ENCODE assay signal across 29 cellular contexts in the genomic region with DNA sequence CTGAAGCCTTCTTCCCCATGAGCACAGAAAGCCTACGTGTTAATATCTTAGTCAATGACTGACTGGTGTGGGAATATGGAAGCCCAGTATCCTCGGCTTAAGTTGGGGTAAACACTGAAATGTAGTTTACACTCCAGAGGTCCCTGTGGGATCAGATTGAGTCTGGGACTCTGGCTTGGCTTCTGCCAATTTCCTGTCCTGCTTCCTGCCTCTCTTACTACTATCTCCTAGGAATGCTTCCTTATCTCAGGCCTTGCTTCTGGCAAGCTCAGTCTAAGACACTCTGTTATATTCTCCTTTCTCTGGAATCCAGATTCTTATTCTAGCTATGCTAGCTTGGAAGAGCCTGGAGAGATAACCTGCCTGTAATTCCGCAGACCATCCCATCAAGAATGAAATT.
A peak's percentile ranks its signal among the peaks of the same experiment; 100 is the strongest.
DNase-seq lines count a peak whose midpoint lies in the region; ATAC-seq and TF ChIP-seq lines count a peak whose summit lies in the region.
"Had no signal": no experiment of that assay in that cellular context is flagged by ENCODE, and none has a peak within 500 bp of the region (broad histone marks: within the 10 kb centered on the region; RNA-seq: fewer than 3 reads in every experiment).

No MANE protein-coding gene starts in this region.

- H3K4me3 Mint-ChIP-seq in endothelial cell (ENCODE audit: unreplicated experiment) = no peak overlapping the region
- H3K4me3 Mint-ChIP-seq: activated CD8-positive, alpha-beta memory T cell treated with anti-CD3 and anti-CD28 coated beads, Interleukin-2, amount 10 ng/mL, durations not matched to agents 7 days and 5 days; activated T-cell treated with anti-CD3 and anti-CD28 coated beads, Interleukin-2, amount 50 U/mL, for 72 hours; CD8-positive, alpha-beta T cell; IgD-negative memory B cell; memory B cell; stimulated activated naive CD8-positive, alpha-beta T cell treated with anti-CD3 and anti-CD28 coated beads, Interleukin-15, Interleukin-2, amounts not matched to agents 100 ng/mL and 50 ng/mL, for 24 hours had no signal

- H3K27ac ChIP-seq in uterus (peak overlapping the region; percentile 6 to 37), spleen (no peak overlapping the region)
- H3K27ac ChIP-seq: breast epithelium, esophagus muscularis mucosa, PC-9, psoas muscle, thyroid gland had no signal

- peak overlapping the region; percentile 70 for H3K27ac Mint-ChIP-seq in endothelial cell (ENCODE audit: unreplicated experiment)
- H3K27ac Mint-ChIP-seq: activated CD8-positive, alpha-beta memory T cell treated with anti-CD3 and anti-CD28 coated beads, Interleukin-2, amount 10 ng/mL, durations not matched to agents 7 days and 5 days; activated T-cell treated with anti-CD3 and anti-CD28 coated beads, Interleukin-2, amount 50 U/mL, for 72 hours; CD8-positive, alpha-beta T cell; IgD-negative memory B cell; memory B cell; stimulated activated naive CD8-positive, alpha-beta T cell treated with anti-CD3 and anti-CD28 coated beads, Interleukin-15, Interleukin-2, amounts not matched to agents 100 ng/mL and 50 ng/mL, for 24 hours had no signal

- no peak overlapping the region for H3K4me3 ChIP-seq in uterus
- no peak overlapping the region for H3K4me3 ChIP-seq in spleen
- H3K4me3 ChIP-seq: breast epithelium, esophagus muscularis mucosa, PC-9, psoas muscle, thyroid gland had no signal

- H3K9me3 ChIP-seq in uterus (no peaks in the 10 kb centered on the region), spleen (peaks cover 0 to 6% (median 0%) of the 10 kb centered on the region in 8 donors)
- H3K9me3 ChIP-seq: breast epithelium, esophagus muscularis mucosa, psoas muscle, thyroid gland had no signal

- peaks cover 16% of the 10 kb centered on the region for H3K4me1 Mint-ChIP-seq in endothelial cell (ENCODE audit: unreplicated experiment)
- H3K4me1 Mint-ChIP-seq: activated CD8-positive, alpha-beta memory T cell treated with anti-CD3 and anti-CD28 coated beads, Interleukin-2, amount 10 ng/mL, durations not matched to agents 7 days and 5 days; IgD-negative memory B cell; memory B cell had no signal

- H3K4me1 ChIP-seq in uterus (peaks cover 0 to 2% of the 10 kb centered on the region in 2 donors), spleen (no peaks in the 10 kb centered on the region)
- H3K4me1 ChIP-seq: breast epithelium, psoas muscle, thyroid gland had no signal

- TF ChIP-seq POLR2A in uterus (IDR thresholded peaks at IDR 0.05) (no peak), spleen (IDR thresholded peaks at IDR 0.05) (no peak)

- ATAC-seq in Right ventricle myocardium superior (ENCODE audit: poor library complexity) = peak; percentile 79
- ATAC-seq: activated CD8-positive, alpha-beta memory T cell treated with anti-CD3 and anti-CD28 coated beads, Interleukin-2, amount 10 ng/mL, durations not matched to agents 7 days and 5 days; activated T-cell treated with anti-CD3 and anti-CD28 coated beads, Interleukin-2, amount 50 U/mL, for 72 hours; CD8-positive, alpha-beta T cell; psoas muscle had no signal

- no peaks in the 10 kb centered on the region for H3K36me3 Mint-ChIP-seq in endothelial cell (ENCODE audit: low read depth, unreplicated experiment)
- H3K36me3 Mint-ChIP-seq: activated CD8-positive, alpha-beta memory T cell treated with anti-CD3 and anti-CD28 coated beads, Interleukin-2, amount 10 ng/mL, durations not matched to agents 7 days and 5 days; CD8-positive, alpha-beta T cell; IgD-negative memory B cell; memory B cell had no signal

- TF ChIP-seq CTCF in endothelial cell (IDR thresholded peaks at IDR 0.05; ENCODE audit: unreplicated experiment) (no peak), uterus (IDR thresholded peaks at IDR 0.05) (no peak), spleen (IDR thresholded peaks at IDR 0.05 in 8 of 11, conservative IDR thresholded peaks at IDR 0.05 in 3 of 11) (no peak)

- no peak for DNase-seq in Right ventricle myocardium superior
- DNase-seq in cardiac septum (ENCODE audit: low spot score) = no peak
- no peak for DNase-seq in endothelial cell (ENCODE audit: low spot score)
- DNase-seq in iris pigment epithelial cell (ENCODE audit: low read depth) = peak; percentile 27
- no peak for DNase-seq in uterus
- DNase-seq in spleen = no peak
- no peak for DNase-seq in stimulated activated CD4-positive, alpha-beta T cell treated with anti-CD3 and anti-CD28 coated beads, Interleukin-4, amount 100 ng/mL, for 4 hours
- no peak for DNase-seq in CD1c-positive myeloid dendritic cell (ENCODE audit: extremely low spot score)
- DNase-seq: activated CD4-positive, CD25-positive, alpha-beta regulatory T cell; activated CD8-positive, alpha-beta memory T cell treated with anti-CD3 and anti-CD28 coated beads, Interleukin-2, amount 10 ng/mL, durations not matched to agents 7 days and 5 days; activated naive CD4-positive, alpha-beta T cell; activated T-cell treated with anti-CD3 and anti-CD28 coated beads, Interleukin-2, amount 50 U/mL, for 72 hours; AML-193; CD8-positive, alpha-beta T cell; DMS 273 treated with DMSO at 0.1 percent for 48 hours; kidney glomerular epithelial cell; NCI-H1694 treated with DMSO at 0.1 percent for 48 hours; NCI-H524 treated with DMSO at 0.1 percent for 48 hours; nucleus accumbens; PC-9; psoas muscle; SHP77 treated with DMSO at 0.1 percent for 48 hours; T-helper 1 cell; thyroid gland had no signal

- no peaks in the 10 kb centered on the region for H3K9me3 Mint-ChIP-seq in endothelial cell (ENCODE audit: unreplicated experiment)
- H3K9me3 Mint-ChIP-seq: activated T-cell treated with anti-CD3 and anti-CD28 coated beads, Interleukin-2, amount 50 U/mL, for 72 hours; CD8-positive, alpha-beta T cell; stimulated activated naive CD8-positive, alpha-beta T cell treated with anti-CD3 and anti-CD28 coated beads, Interleukin-15, Interleukin-2, amounts not matched to agents 100 ng/mL and 50 ng/mL, for 24 hours had no signal

- H3K36me3 ChIP-seq in uterus (no peaks in the 10 kb centered on the region), spleen (no peaks in the 10 kb centered on the region)
- H3K36me3 ChIP-seq: breast epithelium, esophagus muscularis mucosa, thyroid gland had no signal

- H3K27me3 ChIP-seq in uterus (no peaks in the 10 kb centered on the region), spleen (replicated peaks in 1 of 7) (no peaks in the 10 kb centered on the region)
- H3K27me3 ChIP-seq: breast epithelium, esophagus muscularis mucosa, thyroid gland had no signal

- no peaks in the 10 kb centered on the region for H3K27me3 Mint-ChIP-seq in endothelial cell (ENCODE audit: unreplicated experiment)
- H3K27me3 Mint-ChIP-seq: activated CD8-positive, alpha-beta memory T cell treated with anti-CD3 and anti-CD28 coated beads, Interleukin-2, amount 10 ng/mL, durations not matched to agents 7 days and 5 days; IgD-negative memory B cell; memory B cell had no signal

- intact Hi-C loops in Right ventricle myocardium superior (cut with DNase I) = no loop called here
- intact Hi-C loops in cardiac septum (cut with DNase I) = no loop called here
- intact Hi-C loops in uterus (cut with DNase I; ENCODE audit: low total_unique reads) = no loop called here
- intact Hi-C loops in spleen (cut with DNase I; ENCODE audit: low total_unique reads) = no loop called here

- 60 to 72% (median 64%) methylated on average over 3 of the region's 3 CpGs for WGBS in spleen, 5 donors

Comparison
In these comparisons a context has a peak if more than half of its experiments do, and no peak if none do; other contexts are left out.
1. H3K27ac ChIP-seq: peak in uterus (2 of 2); none in spleen (0 of 8).